In genomic region chr16:88522276-88522949, GRCh38 we compare ENCODE assay signal across 13 cellular contexts.
"Had no signal": no experiment of that assay in that cellular context is flagged by ENCODE, and none has a peak within 500 bp of the region (broad histone marks: within the 10 kb centered on the region; RNA-seq: fewer than 3 reads in every experiment).

No MANE protein-coding gene starts in this region.

- ATAC-seq: activated CD8-positive, alpha-beta T cell treated with anti-CD3 and anti-CD28 coated beads for 36 hours; activated T-cell treated with anti-CD3 and anti-CD28 coated beads, Interleukin-2, amount 50 U/mL, for 4 hours; stimulated activated naive CD8-positive, alpha-beta T cell treated with anti-CD3 and anti-CD28 coated beads, Interleukin-15, amount 100 ng/mL, for 72 hours had no signal

- H3K27me3 ChIP-seq: ovary had no signal

- H3K36me3 ChIP-seq: ovary had no signal

- H3K9me3 ChIP-seq: ovary had no signal

- DNase-seq: activated CD4-positive, alpha-beta T cell treated with anti-CD3 and anti-CD28 coated beads for 4 hours; activated CD8-positive, alpha-beta T cell treated with anti-CD3 and anti-CD28 coated beads for 36 hours; activated effector memory CD4-positive, alpha-beta T cell treated with Interleukin-2 at 50 U/mL for 16 hours; activated T-cell treated with anti-CD3 and anti-CD28 coated beads, Interleukin-2, amount 50 U/mL, for 4 hours; amniotic stem cell; central memory CD4-positive, alpha-beta T cell; cortex of kidney; effector CD4-positive, alpha-beta T cell; foreskin melanocyte; mesenchymal stem cell; stimulated activated CD4-positive, alpha-beta T cell treated with anti-CD3 and anti-CD28 coated beads, Interleukin-1b, Interleukin-23, amount 100 ng/mL, for 48 hours; stimulated activated naive CD8-positive, alpha-beta T cell treated with anti-CD3 and anti-CD28 coated beads, Interleukin-15, amount 100 ng/mL, for 72 hours had no signal

- H3K27ac ChIP-seq: ovary had no signal

- H3K4me3 ChIP-seq: ovary had no signal
